10 cellular contexts compared by ENCODE assay signal in the genomic region with DNA sequence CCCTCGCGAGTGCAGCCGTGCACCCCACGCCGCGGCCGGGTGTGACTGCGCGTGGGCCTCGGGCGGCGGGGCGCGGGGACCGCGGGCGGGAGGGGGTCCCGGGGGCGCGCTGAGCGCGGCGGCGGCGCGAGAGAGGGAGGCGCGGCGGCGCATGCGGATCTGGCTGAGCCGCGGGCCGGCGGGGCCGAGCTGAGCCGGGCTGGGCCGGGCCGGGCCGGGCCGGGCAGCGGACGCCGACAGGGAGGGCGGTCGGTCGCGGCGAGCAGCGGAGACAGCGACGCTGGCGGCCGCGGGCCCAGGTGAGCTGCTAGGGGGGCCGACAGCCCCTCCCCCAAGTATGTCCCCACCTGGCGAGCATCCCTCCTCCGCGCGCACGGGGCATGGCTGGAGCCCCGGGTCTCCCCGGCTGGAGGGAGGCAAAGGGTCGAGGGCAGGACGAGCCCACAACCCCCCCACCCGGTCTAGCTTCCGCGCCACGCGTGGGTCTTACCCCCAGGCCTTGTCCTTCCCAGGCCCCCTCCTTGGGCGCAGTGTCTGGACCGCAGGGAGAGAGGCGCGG. TPM values are rescaled to one million over a fixed set of nuclear protein-coding genes. Genes with fewer than 3 reads are reported as not detected.
DNase-seq lines count a peak whose midpoint lies in the region; ATAC-seq, FAIRE-seq and TF ChIP-seq lines count a peak whose summit lies in the region.
"Had no signal": no experiment of that assay in that cellular context is flagged by ENCODE, and none has a peak within 500 bp of the region (broad histone marks: within the 10 kb centered on the region; RNA-seq: fewer than 3 reads in every experiment).

No MANE protein-coding gene starts in this region.

- H3K4me1 ChIP-seq in HepG2 (ENCODE audit: insufficient read depth, low read length) (peaks cover 38% of the 10 kb centered on the region), tibial artery (peaks cover 0 to 36% (median 26%) of the 10 kb centered on the region in 4 donors)

- no peaks in the 10 kb centered on the region for H3K79me2 ChIP-seq in HepG2 (ENCODE audit: insufficient read depth, low read length)

- TF ChIP-seq CTCF in bronchial epithelial cell (IDR thresholded peaks at IDR 0.05; ENCODE audit: insufficient read depth, low read length, severe bottlenecking), result no peak
- no peak for TF ChIP-seq CTCF in HepG2 (CRISPR knock-in tag; IDR thresholded peaks at IDR 0.05)
- TF ChIP-seq CTCF in tibial artery (IDR thresholded peaks at IDR 0.05), result no peak

- H3K27me3 ChIP-seq in bronchial epithelial cell (ENCODE audit: control insufficient read depth, insufficient read depth, low read length) (peaks cover 2% of the 10 kb centered on the region), HepG2 (ENCODE audit: control insufficient read depth in 1 of 2, insufficient read depth in 2 of 2, low read length in 2 of 2) (peaks cover 1 to 17% of the 10 kb centered on the region in 2 experiments; a peak in 3 of 5 replicates), tibial artery (no peaks in the 10 kb centered on the region)

- no peak overlapping the region for H3K9ac ChIP-seq in HepG2 (ENCODE audit: insufficient read depth, low read depth, low read length)

- no peak for TF ChIP-seq RAD21 in HepG2 (CRISPR knock-in tag; IDR thresholded peaks at IDR 0.05)

- H3K4me3 ChIP-seq in bronchial epithelial cell (ENCODE audit: low read depth, low read length) (peak overlapping the region; percentile 30), HepG2 (replicated peaks in 1 of 3; ENCODE audit: insufficient read depth in 1 of 3, low read depth in 2 of 3, low read length in 3 of 3) (peak overlapping the region; percentile 30 to 75 (median 36); a peak in 4 of 6 replicates), tibial artery (peak overlapping the region; percentile 47 to 82)

- BruUV-seq in HepG2 (replicated peaks; lab: Mats Ljungman, UMichigan), result no TSS peak

- peak overlapping the region; percentile 99 for H3K4me2 ChIP-seq in HepG2 (ENCODE audit: low read depth, low read length)

- H3K36me3 ChIP-seq in bronchial epithelial cell (ENCODE audit: control insufficient read depth, insufficient read depth, low read length) (no peaks in the 10 kb centered on the region), HepG2 (replicated peaks in 1 of 2; ENCODE audit: control insufficient read depth in 1 of 2, insufficient read depth in 2 of 2, low read length in 2 of 2) (no peaks in the 10 kb centered on the region), tibial artery (no peaks in the 10 kb centered on the region)
- H3K36me3 ChIP-seq: BLaER1 treated with 17β-estradiol and CSF1 and Interleukin-3, amounts not matched to agents 10 nM and 100 nM had no signal

- H4K20me1 ChIP-seq in HepG2 (ENCODE audit: insufficient read depth, low read length), result no peaks in the 10 kb centered on the region

- FAIRE-seq in bronchial epithelial cell (lab: Jason Lieb, UNC), result no peak
- FAIRE-seq in HepG2 (lab: Jason Lieb, UNC), result no peak

- H2AFZ ChIP-seq in HepG2 (ENCODE audit: low read length), result no peak overlapping the region

- POLR2A ChIA-PET in HepG2 (lab: Yijun Ruan, JAX), result interaction anchor here (4.0 kb wide), 1 partner anchor 42 kb away, joined by 47 read pairs; a partner anchor contains a TSS

- H3K9me3 ChIP-seq in HepG2 (ENCODE audit: low read length) (no peaks in the 10 kb centered on the region), tibial artery (no peaks in the 10 kb centered on the region)
- H3K9me3 ChIP-seq: BLaER1 treated with 17β-estradiol and CSF1 and Interleukin-3, amounts not matched to agents 10 nM and 100 nM had no signal

- ATAC-seq in HepG2 (no peak), GM21381 (IDR thresholded peaks at IDR 0.05; ENCODE audit: unreplicated experiment) (no peak)

- TF ChIP-seq POLR2A in HepG2 (IDR thresholded peaks at IDR 0.05; ENCODE audit: insufficient read depth in 1 of 2, low read depth in 2 of 2, low read length in 2 of 2), result no peak

- CTCF ChIA-PET in HepG2 (lab: Yijun Ruan, JAX; ENCODE audit: low intra/inter-chr PET ratio, low total read pairs), result no interaction called here

- in situ Hi-C loops in HepG2 (cut with HindIII; ENCODE audit: extremely low pct_ligation_motif_present, low pct_unique_long_range_greater_than_20kb), result no loop called here

- 83% methylated on average over 1 of the region's 74 CpGs for WGBS in HepG2 (ENCODE audit: low lambda C conversion rate)

- H3K27ac ChIP-seq in HepG2 (ENCODE audit: extremely low read length, insufficient read depth, low read length) (no peak overlapping the region), tibial artery (peak overlapping the region; percentile 42 to 92)
- H3K27ac ChIP-seq: BLaER1 treated with 17β-estradiol and CSF1 and Interleukin-3, amounts not matched to agents 10 nM and 100 nM had no signal

- peak; percentile 24 for DNase-seq in NCI-H748 (lab: John Stamatoyannopoulos, UW; ENCODE audit: unreplicated experiment)
- DNase-seq in NCI-H748 treated with DMSO at 0.1 percent for 48 hours (lab: John Stamatoyannopoulos, UW), result no peak
- no peak for DNase-seq in bronchial epithelial cell (ENCODE audit: low read depth)
- DNase-seq in HepG2 (ENCODE audit: low spot score), result no peak
- DNase-seq in tibial artery, result peak in 1 of 2 donors; percentile 73
- DNase-seq in GM19238 (ENCODE audit: insufficient read length, low spot score), result no peak
- no peak for DNase-seq in cortex of kidney (lab: John Stamatoyannopoulos, UW)

- intact Hi-C loops in HepG2 (cut with micrococcal nuclease; ENCODE audit: unreplicated experiment) (loop anchor here (10.0 kb wide), 1 partner anchor 58 kb away; no protein-coding TSS in a partner anchor), tibial artery (cut with DNase I; ENCODE audit: low total_unique reads) (loop anchor here (10.0 kb wide), 1 partner anchor 128 kb away; no protein-coding TSS in a partner anchor)

- no peak for TF ChIP-seq EP300 in HepG2 (IDR thresholded peaks at IDR 0.05; ENCODE audit: low read depth in 2 of 2, low read length in 2 of 2)
- TF ChIP-seq EP300 in HepG2 (CRISPR knock-in tag; IDR thresholded peaks at IDR 0.05; ENCODE audit: borderline replicate concordance), result no peak

RNA-seq across cellular contexts. Expression of a gene that starts 0.3 kb away (rescaled TPM):
- total RNA-seq in bronchial epithelial cell (0.53 and 1.8 TPM in 2 replicates), HepG2 (2016; rRNA removed; fragmentation: Illumina TruSeq; extraction: Trizol) (0.11 TPM in 1 of 2 replicates, not detected in the other)
- total RNA-seq in HepG2 (2016; cell fraction: cytosol; rRNA removed; fragmentation: Illumina TruSeq; extraction: Trizol; ENCODE audit: low read depth), result not detected in 2 replicates
- not detected in 2 replicates for total RNA-seq in HepG2 (2016; cell fraction: insoluble cytoplasmic fraction; rRNA removed; fragmentation: Illumina TruSeq; extraction: Trizol)
- not detected in 2 replicates for total RNA-seq in HepG2 (2016; cell fraction: membrane; rRNA removed; fragmentation: Illumina TruSeq; extraction: Trizol)
- not detected in 2 replicates for total RNA-seq in HepG2 (2016; cell fraction: nucleus; rRNA removed; fragmentation: Illumina TruSeq; extraction: Trizol)
- 0.08 and 0.11 TPM in 2 replicates for polyA plus RNA-seq in HepG2 (2011; rRNA removed)
- polyA plus RNA-seq in HepG2 (2011; cell fraction: cytosol; rRNA removed), result 0.04 and 0.11 TPM in 2 replicates
- polyA plus RNA-seq in HepG2 (2011; cell fraction: nucleus; rRNA removed), result 0.26 and 0.29 TPM in 2 replicates
- polyA plus RNA-seq in HepG2 (2012), result 0.11 TPM in 2 replicates
- not detected in 2 replicates for polyA plus RNA-seq in HepG2 (2016; cell fraction: cytosol; fragmentation: Illumina TruSeq; extraction: Trizol; ENCODE audit: low read depth)
- not detected in 2 replicates for polyA plus RNA-seq in HepG2 (2016; cell fraction: insoluble cytoplasmic fraction; fragmentation: Illumina TruSeq; extraction: Trizol; ENCODE audit: low read depth)
- not detected in 2 replicates for polyA plus RNA-seq in HepG2 (2016; cell fraction: membrane; fragmentation: Illumina TruSeq; extraction: Trizol; ENCODE audit: low read depth)
- polyA plus RNA-seq in HepG2 (2016; cell fraction: nucleus; fragmentation: Illumina TruSeq; extraction: Trizol; ENCODE audit: insufficient read depth, low read depth), result not detected in 2 replicates
- polyA minus RNA-seq in HepG2 (2011; rRNA and poly(A)+ RNA removed; ENCODE audit: low replicate concordance), result 0.30 and 1.5 TPM in 2 replicates
- not detected in 2 replicates for polyA minus RNA-seq in HepG2 (2011; cell fraction: cytosol; rRNA and poly(A)+ RNA removed)
- not detected in 2 replicates for polyA minus RNA-seq in HepG2 (2011; cell fraction: nucleus; rRNA and poly(A)+ RNA removed)
- polyA plus RNA-seq: IgD-negative memory B cell had no signal

RNA-seq across cellular contexts. Expression of a gene that starts 1.5 kb away (rescaled TPM):
- total RNA-seq in bronchial epithelial cell, result 682 and 797 TPM in 2 replicates
- 25.9 and 32.7 TPM in 2 replicates for total RNA-seq in HepG2 (2016; rRNA removed; fragmentation: Illumina TruSeq; extraction: Trizol)
- total RNA-seq in HepG2 (2016; cell fraction: cytosol; rRNA removed; fragmentation: Illumina TruSeq; extraction: Trizol; ENCODE audit: low read depth), result 8.2 and 10.9 TPM in 2 replicates
- total RNA-seq in HepG2 (2016; cell fraction: insoluble cytoplasmic fraction; rRNA removed; fragmentation: Illumina TruSeq; extraction: Trizol), result 28.3 and 39.1 TPM in 2 replicates
- 7.6 and 7.9 TPM in 2 replicates for total RNA-seq in HepG2 (2016; cell fraction: membrane; rRNA removed; fragmentation: Illumina TruSeq; extraction: Trizol)
- 9.9 and 11.1 TPM in 2 replicates for total RNA-seq in HepG2 (2016; cell fraction: nucleus; rRNA removed; fragmentation: Illumina TruSeq; extraction: Trizol)
- polyA plus RNA-seq in HepG2 (2011; rRNA removed), result 51.4 and 75.9 TPM in 2 replicates
- polyA plus RNA-seq in HepG2 (2011; cell fraction: cytosol; rRNA removed), result 66.0 and 107 TPM in 2 replicates
- polyA plus RNA-seq in HepG2 (2011; cell fraction: nucleus; rRNA removed), result 44.9 and 46.6 TPM in 2 replicates
- polyA plus RNA-seq in HepG2 (2012), result 39.5 and 39.8 TPM in 2 replicates
- 10.5 and 11.4 TPM in 2 replicates for polyA plus RNA-seq in HepG2 (2016; cell fraction: cytosol; fragmentation: Illumina TruSeq; extraction: Trizol; ENCODE audit: low read depth)
- polyA plus RNA-seq in HepG2 (2016; cell fraction: insoluble cytoplasmic fraction; fragmentation: Illumina TruSeq; extraction: Trizol; ENCODE audit: low read depth), result 31.5 and 40.3 TPM in 2 replicates
- polyA plus RNA-seq in HepG2 (2016; cell fraction: membrane; fragmentation: Illumina TruSeq; extraction: Trizol; ENCODE audit: low read depth), result 6.6 and 8.8 TPM in 2 replicates
- 18.0 and 18.8 TPM in 2 replicates for polyA plus RNA-seq in HepG2 (2016; cell fraction: nucleus; fragmentation: Illumina TruSeq; extraction: Trizol; ENCODE audit: insufficient read depth, low read depth)
- 42.8 and 149 TPM in 2 replicates for polyA minus RNA-seq in HepG2 (2011; rRNA and poly(A)+ RNA removed; ENCODE audit: low replicate concordance)
- polyA minus RNA-seq in HepG2 (2011; cell fraction: cytosol; rRNA and poly(A)+ RNA removed), result 28.8 and 32.2 TPM in 2 replicates
- polyA minus RNA-seq in HepG2 (2011; cell fraction: nucleus; rRNA and poly(A)+ RNA removed), result 6.0 and 10.4 TPM in 2 replicates

RNA-seq across cellular contexts. Expression of a gene that starts 23.0 kb away (rescaled TPM):
- total RNA-seq in bronchial epithelial cell, result 23.2 and 33.7 TPM in 2 replicates
- 16.9 and 17.8 TPM in 2 replicates for total RNA-seq in HepG2 (2016; rRNA removed; fragmentation: Illumina TruSeq; extraction: Trizol)
- total RNA-seq in HepG2 (2016; cell fraction: cytosol; rRNA removed; fragmentation: Illumina TruSeq; extraction: Trizol; ENCODE audit: low read depth), result 14.6 and 17.8 TPM in 2 replicates
- 14.8 and 17.5 TPM in 2 replicates for total RNA-seq in HepG2 (2016; cell fraction: insoluble cytoplasmic fraction; rRNA removed; fragmentation: Illumina TruSeq; extraction: Trizol)
- total RNA-seq in HepG2 (2016; cell fraction: membrane; rRNA removed; fragmentation: Illumina TruSeq; extraction: Trizol), result 22.0 and 25.4 TPM in 2 replicates
- total RNA-seq in HepG2 (2016; cell fraction: nucleus; rRNA removed; fragmentation: Illumina TruSeq; extraction: Trizol), result 6.8 and 9.0 TPM in 2 replicates
- polyA plus RNA-seq in HepG2 (2011; rRNA removed), result 9.5 and 9.6 TPM in 2 replicates
- polyA plus RNA-seq in HepG2 (2011; cell fraction: cytosol; rRNA removed), result 6.9 and 7.9 TPM in 2 replicates
- polyA plus RNA-seq in HepG2 (2011; cell fraction: nucleus; rRNA removed), result 5.9 and 6.5 TPM in 2 replicates
- 6.5 and 7.5 TPM in 2 replicates for polyA plus RNA-seq in HepG2 (2012)
- 3.8 and 4.4 TPM in 2 replicates for polyA plus RNA-seq in HepG2 (2016; cell fraction: cytosol; fragmentation: Illumina TruSeq; extraction: Trizol; ENCODE audit: low read depth)
- polyA plus RNA-seq in HepG2 (2016; cell fraction: insoluble cytoplasmic fraction; fragmentation: Illumina TruSeq; extraction: Trizol; ENCODE audit: low read depth), result 10.8 and 15.2 TPM in 2 replicates
- 7.3 and 9.1 TPM in 2 replicates for polyA plus RNA-seq in HepG2 (2016; cell fraction: membrane; fragmentation: Illumina TruSeq; extraction: Trizol; ENCODE audit: low read depth)
- 13.4 and 16.1 TPM in 2 replicates for polyA plus RNA-seq in HepG2 (2016; cell fraction: nucleus; fragmentation: Illumina TruSeq; extraction: Trizol; ENCODE audit: insufficient read depth, low read depth)
- 19.2 and 19.5 TPM in 2 replicates for polyA minus RNA-seq in HepG2 (2011; rRNA and poly(A)+ RNA removed; ENCODE audit: low replicate concordance)
- 10.9 and 15.7 TPM in 2 replicates for polyA minus RNA-seq in HepG2 (2011; cell fraction: cytosol; rRNA and poly(A)+ RNA removed)
- 5.1 and 5.8 TPM in 2 replicates for polyA minus RNA-seq in HepG2 (2011; cell fraction: nucleus; rRNA and poly(A)+ RNA removed)

RNA-seq across cellular contexts. Expression of a gene that starts 41.3 kb away (rescaled TPM):
- total RNA-seq in bronchial epithelial cell, result 35.7 and 41.6 TPM in 2 replicates
- 4.3 and 4.7 TPM in 2 replicates for total RNA-seq in HepG2 (2016; rRNA removed; fragmentation: Illumina TruSeq; extraction: Trizol)
- total RNA-seq in HepG2 (2016; cell fraction: cytosol; rRNA removed; fragmentation: Illumina TruSeq; extraction: Trizol; ENCODE audit: low read depth), result 1.8 and 2.1 TPM in 2 replicates
- total RNA-seq in HepG2 (2016; cell fraction: insoluble cytoplasmic fraction; rRNA removed; fragmentation: Illumina TruSeq; extraction: Trizol), result 3.9 and 5.6 TPM in 2 replicates
- 3.0 and 3.6 TPM in 2 replicates for total RNA-seq in HepG2 (2016; cell fraction: membrane; rRNA removed; fragmentation: Illumina TruSeq; extraction: Trizol)
- 1.7 and 1.9 TPM in 2 replicates for total RNA-seq in HepG2 (2016; cell fraction: nucleus; rRNA removed; fragmentation: Illumina TruSeq; extraction: Trizol)
- 4.5 and 5.0 TPM in 2 replicates for polyA plus RNA-seq in HepG2 (2011; rRNA removed)
- 5.0 and 7.0 TPM in 2 replicates for polyA plus RNA-seq in HepG2 (2011; cell fraction: cytosol; rRNA removed)
- polyA plus RNA-seq in HepG2 (2011; cell fraction: nucleus; rRNA removed), result 4.0 and 4.5 TPM in 2 replicates
- 1.4 and 1.9 TPM in 2 replicates for polyA plus RNA-seq in HepG2 (2012)
- 0.94 and 1.1 TPM in 2 replicates for polyA plus RNA-seq in HepG2 (2016; cell fraction: cytosol; fragmentation: Illumina TruSeq; extraction: Trizol; ENCODE audit: low read depth)
- 3.6 and 4.1 TPM in 2 replicates for polyA plus RNA-seq in HepG2 (2016; cell fraction: insoluble cytoplasmic fraction; fragmentation: Illumina TruSeq; extraction: Trizol; ENCODE audit: low read depth)
- 1.5 and 1.7 TPM in 2 replicates for polyA plus RNA-seq in HepG2 (2016; cell fraction: membrane; fragmentation: Illumina TruSeq; extraction: Trizol; ENCODE audit: low read depth)
- 2.5 and 2.7 TPM in 2 replicates for polyA plus RNA-seq in HepG2 (2016; cell fraction: nucleus; fragmentation: Illumina TruSeq; extraction: Trizol; ENCODE audit: insufficient read depth, low read depth)
- polyA minus RNA-seq in HepG2 (2011; rRNA and poly(A)+ RNA removed; ENCODE audit: low replicate concordance), result 2.7 and 5.6 TPM in 2 replicates
- 1.1 and 1.2 TPM in 2 replicates for polyA minus RNA-seq in HepG2 (2011; cell fraction: cytosol; rRNA and poly(A)+ RNA removed)
- polyA minus RNA-seq in HepG2 (2011; cell fraction: nucleus; rRNA and poly(A)+ RNA removed), result 1.7 and 2.0 TPM in 2 replicates

RNA-seq across cellular contexts. Expression of a gene that starts 53.9 kb away (rescaled TPM):
- total RNA-seq in bronchial epithelial cell (1.4 and 1.8 TPM in 2 replicates), HepG2 (2016; rRNA removed; fragmentation: Illumina TruSeq; extraction: Trizol) (0.46 and 0.66 TPM in 2 replicates)
- not detected in 2 replicates for total RNA-seq in HepG2 (2016; cell fraction: cytosol; rRNA removed; fragmentation: Illumina TruSeq; extraction: Trizol; ENCODE audit: low read depth)
- 0.39 and 0.78 TPM in 2 replicates for total RNA-seq in HepG2 (2016; cell fraction: insoluble cytoplasmic fraction; rRNA removed; fragmentation: Illumina TruSeq; extraction: Trizol)
- total RNA-seq in HepG2 (2016; cell fraction: membrane; rRNA removed; fragmentation: Illumina TruSeq; extraction: Trizol), result 0.03 and 0.12 TPM in 2 replicates
- total RNA-seq in HepG2 (2016; cell fraction: nucleus; rRNA removed; fragmentation: Illumina TruSeq; extraction: Trizol), result 0.38 and 0.40 TPM in 2 replicates
- polyA plus RNA-seq in HepG2 (2011; rRNA removed), result 0.66 and 0.99 TPM in 2 replicates
- polyA plus RNA-seq in HepG2 (2011; cell fraction: cytosol; rRNA removed), result 0.79 and 0.94 TPM in 2 replicates
- 0.76 and 0.99 TPM in 2 replicates for polyA plus RNA-seq in HepG2 (2011; cell fraction: nucleus; rRNA removed)
- polyA plus RNA-seq in HepG2 (2012), result 0.85 and 1.1 TPM in 2 replicates
- not detected in 2 replicates for polyA plus RNA-seq in HepG2 (2016; cell fraction: cytosol; fragmentation: Illumina TruSeq; extraction: Trizol; ENCODE audit: low read depth)
- 0.25 and 0.53 TPM in 2 replicates for polyA plus RNA-seq in HepG2 (2016; cell fraction: insoluble cytoplasmic fraction; fragmentation: Illumina TruSeq; extraction: Trizol; ENCODE audit: low read depth)
- polyA plus RNA-seq in HepG2 (2016; cell fraction: membrane; fragmentation: Illumina TruSeq; extraction: Trizol; ENCODE audit: low read depth), result 0.03 and 0.06 TPM in 2 replicates
- 1.1 TPM in 2 replicates for polyA plus RNA-seq in HepG2 (2016; cell fraction: nucleus; fragmentation: Illumina TruSeq; extraction: Trizol; ENCODE audit: insufficient read depth, low read depth)
- polyA minus RNA-seq in HepG2 (2011; rRNA and poly(A)+ RNA removed; ENCODE audit: low replicate concordance), result 0.51 and 1.1 TPM in 2 replicates
- 0.53 and 0.89 TPM in 2 replicates for polyA minus RNA-seq in HepG2 (2011; cell fraction: cytosol; rRNA and poly(A)+ RNA removed)
- 0.52 and 0.62 TPM in 2 replicates for polyA minus RNA-seq in HepG2 (2011; cell fraction: nucleus; rRNA and poly(A)+ RNA removed)

Comparison
In these comparisons a context has a peak if more than half of its experiments do, and no peak if none do; other contexts are left out.
1. RNA of a gene that starts 1.5 kb away (total RNA-seq): 682 to 797 TPM in bronchial epithelial cell; 7.6 to 39.1 TPM in HepG2; every median in the first group is over 10 times any median in the second.
2. Peak in every context shown above with its lines, with median percentiles within 50 percentile points of each other: H3K4me3 ChIP-seq.